ENCODE assay signal across 15 cellular contexts in genomic region chr3:188950006-188950405, GRCh38.
DNase-seq lines count a peak whose midpoint lies in the region; ATAC-seq, FAIRE-seq and TF ChIP-seq lines count a peak whose summit lies in the region.
"Had no signal": no experiment of that assay in that cellular context is flagged by ENCODE, and none has a peak within 500 bp of the region (broad histone marks: within the 10 kb centered on the region; RNA-seq: fewer than 3 reads in every experiment).

No MANE protein-coding gene starts in this region.

- TF ChIP-seq POLR2A in heart left ventricle (IDR thresholded peaks at IDR 0.05) (no peak), breast epithelium (IDR thresholded peaks at IDR 0.05) (no peak)

- no peak for DNase-seq in heart left ventricle
- DNase-seq in Right ventricle myocardium inferior (ENCODE audit: missing footprints) = no peak
- DNase-seq in breast epithelium (ENCODE audit: low spot score in 2 of 2) = no peak
- DNase-seq in osteoblast (ENCODE audit: insufficient read length, low spot score, missing footprints) = no peak
- DNase-seq in upper lobe of right lung = no peak
- DNase-seq in GM19239 (ENCODE audit: insufficient read length, low spot score) = no peak
- DNase-seq in stimulated activated naive CD4-positive, alpha-beta T cell treated with Interleukin-2 at 50 U/mL for 16 hours (lab: John Stamatoyannopoulos, UW) = no peak
- DNase-seq: activated B cell treated with CpG ODN at 0.5 μM for 24 hours; H9; NCI-H1436; SJCRH30; stimulated activated CD4-positive, alpha-beta T cell treated with anti-CD3 and anti-CD28 coated beads, Interleukin-4, amount 100 ng/mL, for 1 hour had no signal

- no peaks in the 10 kb centered on the region for H4K20me1 ChIP-seq in osteoblast (ENCODE audit: insufficient read depth, low read length)

- no peaks in the 10 kb centered on the region for H3K79me2 ChIP-seq in osteoblast (ENCODE audit: insufficient read depth, low read length)

- H3K27me3 ChIP-seq in heart left ventricle (no peaks in the 10 kb centered on the region), breast epithelium (no peaks in the 10 kb centered on the region), osteoblast (ENCODE audit: insufficient read depth, low read length) (no peaks in the 10 kb centered on the region), upper lobe of right lung (no peaks in the 10 kb centered on the region)
- H3K27me3 ChIP-seq: SJCRH30 had no signal

- no peak for FAIRE-seq in GM19239 (lab: Jason Lieb, UNC)
- FAIRE-seq: GM12891, keratinocyte had no signal

- H3K4me2 ChIP-seq in osteoblast (ENCODE audit: insufficient read depth, low read length) = no peak overlapping the region

- 98 to 100% (median 99%) methylated on average over 1 of the region's 1 CpG for WGBS in heart left ventricle, 4 donors

- H3K4me1 ChIP-seq in heart left ventricle (peaks cover 0 to 80% (median 39%) of the 10 kb centered on the region in 12 donors), breast epithelium (peaks cover 5 to 31% of the 10 kb centered on the region in 2 donors), osteoblast (ENCODE audit: insufficient read depth, low read length) (peaks cover 25% of the 10 kb centered on the region), upper lobe of right lung (peaks cover 50% of the 10 kb centered on the region)
- H3K4me1 ChIP-seq: SJCRH30 had no signal

- no peak for TF ChIP-seq CTCF in heart left ventricle (IDR thresholded peaks at IDR 0.05)
- TF ChIP-seq CTCF in breast epithelium (IDR thresholded peaks at IDR 0.05) = no peak
- TF ChIP-seq CTCF in osteoblast (IDR thresholded peaks at IDR 0.05; ENCODE audit: extremely low read depth, low read depth, low read length) = no peak
- no peak for TF ChIP-seq CTCF in upper lobe of right lung (IDR thresholded peaks at IDR 0.05)

- intact Hi-C loops in heart left ventricle (cut with DNase I) = loop anchor here in 8 of 10 donors (5.0 to 10.0 kb wide), 11 partner anchors 195 to 905 kb away; partner anchors contain the start of gene LPP (in 2 of the 8)
- intact Hi-C loops in Right ventricle myocardium inferior (cut with DNase I) = loop anchor here (5.0 to 10.0 kb wide), 3 partner anchors 197 to 975 kb away; no protein-coding TSS in a partner anchor
- intact Hi-C loops in breast epithelium (cut with DNase I; ENCODE audit: low total_unique reads) = no loop called here
- intact Hi-C loops in upper lobe of right lung (cut with DNase I) = loop anchor here (5.0 to 10.0 kb wide), 3 partner anchors 195 to 1208 kb away; no protein-coding TSS in a partner anchor

- no peaks in the 10 kb centered on the region for H3K36me3 ChIP-seq in heart left ventricle
- no peaks in the 10 kb centered on the region for H3K36me3 ChIP-seq in breast epithelium
- H3K36me3 ChIP-seq in osteoblast (ENCODE audit: insufficient read depth, low read length) = no peaks in the 10 kb centered on the region
- H3K36me3 ChIP-seq in upper lobe of right lung = no peaks in the 10 kb centered on the region
- H3K36me3 ChIP-seq: SJCRH30 had no signal

- no peak overlapping the region for H3K4me3 ChIP-seq in heart left ventricle
- H3K4me3 ChIP-seq in breast epithelium = no peak overlapping the region
- H3K4me3 ChIP-seq in osteoblast (ENCODE audit: insufficient read depth, low read length) = no peak overlapping the region
- no peak overlapping the region for H3K4me3 ChIP-seq in upper lobe of right lung
- H3K4me3 ChIP-seq: SJCRH30 had no signal

- no peak overlapping the region for H2AFZ ChIP-seq in osteoblast (ENCODE audit: low read length)

- no peak for ATAC-seq in heart left ventricle
- ATAC-seq in Right ventricle myocardium inferior = no peak
- ATAC-seq in upper lobe of right lung = no peak
- ATAC-seq in HG02938 (IDR thresholded peaks at IDR 0.05; ENCODE audit: unreplicated experiment) = no peak

- peak overlapping the region; percentile 10 to 98 (median 96) for H3K27ac ChIP-seq in heart left ventricle
- peak overlapping the region; percentile 99 for H3K27ac ChIP-seq in breast epithelium
- peak overlapping the region; percentile 78 for H3K27ac ChIP-seq in osteoblast (ENCODE audit: low read depth, low read length)
- peak overlapping the region; percentile 97 for H3K27ac ChIP-seq in upper lobe of right lung
- H3K27ac ChIP-seq: SJCRH30 had no signal

- H3K9me3 ChIP-seq in heart left ventricle = no peaks in the 10 kb centered on the region
- no peaks in the 10 kb centered on the region for H3K9me3 ChIP-seq in breast epithelium
- H3K9me3 ChIP-seq in osteoblast (ENCODE audit: low read depth, low read length) = no peaks in the 10 kb centered on the region
- no peaks in the 10 kb centered on the region for H3K9me3 ChIP-seq in upper lobe of right lung
- H3K9me3 ChIP-seq: SJCRH30 had no signal
